In the genomic region with DNA sequence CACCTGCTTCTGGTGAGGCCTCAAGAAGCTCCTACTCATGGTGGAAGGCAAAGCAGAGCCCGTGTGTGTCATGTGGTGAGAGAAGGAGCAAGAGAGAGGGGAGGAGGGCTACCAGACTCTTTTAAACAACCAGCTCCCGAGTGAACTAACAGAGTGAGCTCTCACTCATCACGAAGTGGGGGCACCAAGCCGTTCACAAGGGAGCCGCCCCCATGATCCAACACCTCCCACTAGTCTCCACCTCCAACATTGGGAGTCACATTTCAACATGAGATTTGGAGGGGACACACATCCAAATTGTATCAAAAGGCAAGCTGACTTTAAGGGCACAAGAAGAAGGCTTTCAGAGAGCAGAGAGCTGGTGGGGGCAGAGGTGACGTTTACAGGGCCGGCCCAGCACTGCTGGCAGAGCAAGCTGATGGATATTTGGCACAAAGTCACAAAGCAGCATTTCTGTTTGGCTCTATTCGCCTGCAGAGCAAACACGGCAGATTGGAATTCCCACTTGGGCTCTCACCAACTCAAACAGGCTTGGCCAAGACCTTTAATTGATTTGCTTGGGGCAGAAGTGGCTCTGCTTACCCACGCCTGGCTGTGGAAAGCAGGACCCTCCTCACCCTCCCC, we compare ENCODE assay signal across 14 cellular contexts. TPM values are rescaled to one million over a fixed set of nuclear protein-coding genes. Genes with fewer than 3 reads are reported as not detected.
A peak's percentile ranks its signal among the peaks of the same experiment; 100 is the strongest.
DNase-seq lines count a peak whose midpoint lies in the region; ATAC-seq and TF ChIP-seq lines count a peak whose summit lies in the region.
"Had no signal": no experiment of that assay in that cellular context is flagged by ENCODE, and none has a peak within 500 bp of the region (broad histone marks: within the 10 kb centered on the region; RNA-seq: fewer than 3 reads in every experiment).

No MANE protein-coding gene starts in this region.

- no peaks in the 10 kb centered on the region for H3K9me3 ChIP-seq in left lung
- H3K9me3 ChIP-seq in smooth muscle cell (replicated peaks; ENCODE audit: low read depth) = no peaks in the 10 kb centered on the region
- H3K9me3 ChIP-seq: psoas muscle, SK-N-SH had no signal

- H3K27ac Mint-ChIP-seq in activated naive CD4-positive, alpha-beta T cell treated with anti-CD3 and anti-CD28 coated beads, Interleukin-2, amount 10 ng/mL, durations not matched to agents 7 days and 5 days = no peak overlapping the region

- no peaks in the 10 kb centered on the region for H3K9me3 Mint-ChIP-seq in activated naive CD4-positive, alpha-beta T cell treated with anti-CD3 and anti-CD28 coated beads, Interleukin-2, amount 10 ng/mL, durations not matched to agents 7 days and 5 days

- peak; percentile 55 for ATAC-seq in left lung
- ATAC-seq in HG03108 (IDR thresholded peaks at IDR 0.05; ENCODE audit: unreplicated experiment) = no peak

- intact Hi-C loops in left lung (cut with DNase I) = no loop called here

- 85% methylated on average over 10 of the region's 10 CpGs for WGBS in smooth muscle cell (ENCODE audit: low lambda C conversion rate)

- H3K27me3 ChIP-seq in left lung (no peaks in the 10 kb centered on the region), smooth muscle cell (ENCODE audit: low read depth) (no peaks in the 10 kb centered on the region)

- CTCF ChIA-PET in activated naive CD4-positive, alpha-beta T cell treated with anti-CD3 and anti-CD28 coated beads, Interleukin-2, amount 10 ng/mL, durations not matched to agents 7 days and 5 days (lab: Charles Lee) = no interaction called here

- H4K20me1 ChIP-seq in smooth muscle cell (ENCODE audit: low read depth) = peaks cover 8% of the 10 kb centered on the region

- H3K79me2 ChIP-seq in smooth muscle cell (ENCODE audit: low read depth) = peaks cover 3% of the 10 kb centered on the region

- H3K4me2 ChIP-seq in smooth muscle cell = no peak overlapping the region
- H3K4me2 ChIP-seq: SK-N-SH had no signal

- H3F3A ChIP-seq in smooth muscle cell (ENCODE audit: low read depth) = no peaks in the 10 kb centered on the region

- no peaks in the 10 kb centered on the region for H3K36me3 ChIP-seq in left lung
- no peaks in the 10 kb centered on the region for H3K36me3 ChIP-seq in smooth muscle cell (ENCODE audit: low read depth)

- no peak for TF ChIP-seq CTCF in left lung (IDR thresholded peaks at IDR 0.05)
- TF ChIP-seq CTCF in smooth muscle cell (IDR thresholded peaks at IDR 0.05; ENCODE audit: borderline replicate concordance, insufficient read depth, poor library complexity, severe bottlenecking) = no peak

- peaks cover 15% of the 10 kb centered on the region for H3K27me3 Mint-ChIP-seq in activated naive CD4-positive, alpha-beta T cell treated with anti-CD3 and anti-CD28 coated beads, Interleukin-2, amount 10 ng/mL, durations not matched to agents 7 days and 5 days

- H3K36me3 Mint-ChIP-seq in activated naive CD4-positive, alpha-beta T cell treated with anti-CD3 and anti-CD28 coated beads, Interleukin-2, amount 10 ng/mL, durations not matched to agents 7 days and 5 days = no peaks in the 10 kb centered on the region

- DNase-seq in activated naive CD4-positive, alpha-beta T cell treated with anti-CD3 and anti-CD28 coated beads, Interleukin-2, amount 50 U/mL, for 16 hours = peak; percentile 0
- no peak for DNase-seq in activated naive CD4-positive, alpha-beta T cell treated with anti-CD3 and anti-CD28 coated beads, Interleukin-2, amount 10 ng/mL, durations not matched to agents 7 days and 5 days
- peak; percentile 80 for DNase-seq in dedifferentiated amniotic fluid mesenchymal stem cell (ENCODE audit: extremely low spot score)
- peak in 1 of 2 donors; percentile 22 for DNase-seq in left lung
- DNase-seq in ureter (ENCODE audit: low spot score) = peak; percentile 43
- no peak for DNase-seq in stimulated activated CD4-positive, alpha-beta T cell treated with anti-CD3 and anti-CD28 coated beads, Interleukin-15, amount 100 ng/mL, for 24 hours
- no peak for DNase-seq in smooth muscle cell (lab: John Stamatoyannopoulos, UW; ENCODE audit: unreplicated experiment)
- DNase-seq: activated gamma-delta T cell, mesendoderm, NCI-H748 treated with DMSO at 0.1 percent for 48 hours, psoas muscle, SK-N-SH had no signal

- H3K4me1 ChIP-seq in left lung (no peaks in the 10 kb centered on the region), smooth muscle cell (ENCODE audit: low read depth) (no peaks in the 10 kb centered on the region)
- H3K4me1 ChIP-seq: psoas muscle had no signal

- H3K4me1 Mint-ChIP-seq in activated naive CD4-positive, alpha-beta T cell treated with anti-CD3 and anti-CD28 coated beads, Interleukin-2, amount 10 ng/mL, durations not matched to agents 7 days and 5 days = no peaks in the 10 kb centered on the region

- H3K27ac ChIP-seq in left lung (no peak overlapping the region), smooth muscle cell (ENCODE audit: low read depth) (no peak overlapping the region)
- H3K27ac ChIP-seq: psoas muscle had no signal

- no peak overlapping the region for H3K9ac ChIP-seq in smooth muscle cell (ENCODE audit: low read depth)
- H3K9ac ChIP-seq: SK-N-SH had no signal

- H3K4me3 ChIP-seq in left lung (no peak overlapping the region), smooth muscle cell (no peak overlapping the region)
- H3K4me3 ChIP-seq: psoas muscle had no signal

- no peak overlapping the region for H3K4me3 Mint-ChIP-seq in activated naive CD4-positive, alpha-beta T cell treated with anti-CD3 and anti-CD28 coated beads, Interleukin-2, amount 10 ng/mL, durations not matched to agents 7 days and 5 days

- H2AFZ ChIP-seq in smooth muscle cell (ENCODE audit: low read depth) = no peak overlapping the region

RNA-seq across cellular contexts. Expression of gene PITX1, which starts 20.0 kb away (rescaled TPM):
- total RNA-seq in left lung = under 1 TPM; 0.18 to 0.38 TPM
- total RNA-seq in ureter = 20.6 TPM
- 122 and 161 TPM in 2 replicates for total RNA-seq in smooth muscle cell
- polyA plus RNA-seq in smooth muscle cell = 418 and 473 TPM in 2 replicates
- total RNA-seq: cerebellum had no signal
- polyA plus RNA-seq: SK-N-SH had no signal

RNA-seq across cellular contexts. Expression of gene CATSPER3, which starts 46.4 kb away (rescaled TPM):
- under 1 TPM; 0.42 to 0.85 TPM for total RNA-seq in left lung
- 0.99 TPM for total RNA-seq in ureter
- total RNA-seq in smooth muscle cell = not detected in 2 replicates
- 0.32 TPM in 1 of 2 replicates, not detected in the other for polyA plus RNA-seq in smooth muscle cell

Comparison
In these comparisons a context has a peak if more than half of its experiments do, and no peak if none do; other contexts are left out.
1. DNase-seq: peak in activated naive CD4-positive, alpha-beta T cell treated with anti-CD3 and anti-CD28 coated beads, Interleukin-2, amount 50 U/mL, for 16 hours (single experiment), dedifferentiated amniotic fluid mesenchymal stem cell (single experiment) and ureter (single experiment); none in activated naive CD4-positive, alpha-beta T cell treated with anti-CD3 and anti-CD28 coated beads, Interleukin-2, amount 10 ng/mL, durations not matched to agents 7 days and 5 days (single experiment), stimulated activated CD4-positive, alpha-beta T cell treated with anti-CD3 and anti-CD28 coated beads, Interleukin-15, amount 100 ng/mL, for 24 hours (single experiment) and smooth muscle cell (single experiment).
2. RNA of gene PITX1, which starts 20.0 kb away (total RNA-seq): 122 to 161 TPM in smooth muscle cell and 20.6 TPM in ureter (single experiment); 0.18 to 0.38 TPM in left lung; every median in the first group is over 10 times any median in the second.